ENCODE assay signal across 27 cellular contexts in the genomic region with DNA sequence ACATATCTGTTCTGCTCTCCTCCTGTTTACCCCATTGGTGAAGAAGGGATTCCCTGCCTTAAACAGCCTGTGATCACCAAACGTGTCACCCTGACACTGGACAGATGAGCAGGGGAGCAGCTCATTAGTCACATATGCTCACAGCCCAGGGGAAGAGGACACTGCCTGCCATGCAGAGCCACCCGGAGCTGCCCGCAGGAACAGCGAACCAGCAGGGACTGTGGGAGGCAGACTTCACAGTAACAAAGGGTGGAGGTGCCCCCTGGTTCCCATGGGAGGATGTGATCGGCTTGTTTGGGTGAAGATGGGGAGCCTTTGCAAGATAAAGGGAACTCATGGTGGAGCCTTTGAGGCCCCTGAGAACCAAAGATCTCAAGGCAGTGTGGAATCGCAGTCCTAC.
"Had no signal": no experiment of that assay in that cellular context is flagged by ENCODE, and none has a peak within 500 bp of the region (broad histone marks: within the 10 kb centered on the region; RNA-seq: fewer than 3 reads in every experiment).

No MANE protein-coding gene starts in this region.

- H3K9me3 Mint-ChIP-seq: natural killer cell treated with Interleukin-12 subunit alpha and Interleukin-12 subunit beta and Interleukin-15 and Interleukin-18, amount 100 ng/mL, for 72 hours had no signal

- H3K79me2 ChIP-seq: parathyroid adenoma had no signal

- H3K27ac ChIP-seq: epithelial cell of prostate, gastrocnemius medialis, left lung, parathyroid adenoma, suprapubic skin, transverse colon had no signal

- H2AFZ ChIP-seq: parathyroid adenoma had no signal

- H3K4me3 ChIP-seq: gastrocnemius medialis, left lung, mucosa of descending colon, smooth muscle cell, suprapubic skin, transverse colon had no signal

- H3K27me3 Mint-ChIP-seq: progenitor cell of endocrine pancreas had no signal

- H3K4me2 ChIP-seq: smooth muscle cell had no signal

- H3K36me3 ChIP-seq: gastrocnemius medialis, left lung, suprapubic skin, transverse colon had no signal

- FAIRE-seq: islet of Langerhans had no signal

- ATAC-seq: esophagus mucosa; gastrocnemius medialis; left cardiac atrium; left lung; mucosa of descending colon; natural killer cell treated with Interleukin-12 subunit alpha and Interleukin-12 subunit beta and Interleukin-15 and Interleukin-18, amount 100 ng/mL, for 72 hours; sciatic nerve; stimulated activated naive CD8-positive, alpha-beta T cell treated with anti-CD3 and anti-CD28 coated beads, Interleukin-15, amount 100 ng/mL, for 72 hours had no signal

- H3K9ac ChIP-seq: parathyroid adenoma had no signal

- H3K9me3 ChIP-seq: gastrocnemius medialis, mucosa of descending colon, suprapubic skin, transverse colon had no signal

- H3K27me3 ChIP-seq: gastrocnemius medialis, left lung had no signal

- H3K4me1 Mint-ChIP-seq: naive B cell; stimulated activated naive CD8-positive, alpha-beta T cell treated with anti-CD3 and anti-CD28 coated beads, Interleukin-15, amount 100 ng/mL, for 72 hours had no signal

- H3K4me3 Mint-ChIP-seq: mesothelial cell of epicardium; naive B cell; natural killer cell treated with Interleukin-12 subunit alpha and Interleukin-12 subunit beta and Interleukin-15 and Interleukin-18, amount 100 ng/mL, for 72 hours; neural crest cell; stimulated activated naive CD8-positive, alpha-beta T cell treated with anti-CD3 and anti-CD28 coated beads, Interleukin-15, amount 100 ng/mL, for 72 hours had no signal

- H3K27ac Mint-ChIP-seq: mesothelial cell of epicardium; naive B cell; natural killer cell treated with Interleukin-12 subunit alpha and Interleukin-12 subunit beta and Interleukin-15 and Interleukin-18, amount 100 ng/mL, for 72 hours; progenitor cell of endocrine pancreas; stimulated activated naive CD8-positive, alpha-beta T cell treated with anti-CD3 and anti-CD28 coated beads, Interleukin-15, amount 100 ng/mL, for 72 hours had no signal

- H3K4me1 ChIP-seq: gastrocnemius medialis, left lung, parathyroid adenoma, suprapubic skin, transverse colon had no signal

- DNase-seq: cortex of kidney; foreskin fibroblast; gastrocnemius medialis; head of caudate nucleus; left cardiac atrium; left lung; mesenchymal stem cell; mucosa of descending colon; naive B cell; stimulated activated CD4-positive, alpha-beta T cell treated with anti-CD3 and anti-CD28 coated beads, Interleukin-12 subunit alpha, Interleukin-12 subunit beta, amount 100 ng/mL, for 4 hours; stimulated activated CD4-positive, alpha-beta T cell treated with anti-CD3 and anti-CD28 coated beads, Interleukin-1b, Interleukin-23, amount 100 ng/mL, for 48 hours; stimulated activated CD4-positive, alpha-beta T cell treated with anti-CD3 and anti-CD28 coated beads, Interleukin-4, amount 100 ng/mL, for 1 hour; stimulated activated CD8-positive, alpha-beta memory T cell treated with anti-CD3 and anti-CD28 coated beads, Interleukin-4, amount 100 ng/mL, for 48 hours; stimulated activated naive CD4-positive, alpha-beta T cell; stimulated activated naive CD8-positive, alpha-beta T cell treated with anti-CD3 and anti-CD28 coated beads, Interleukin-15, amount 100 ng/mL, for 72 hours; transverse colon had no signal
